In the genomic region with DNA sequence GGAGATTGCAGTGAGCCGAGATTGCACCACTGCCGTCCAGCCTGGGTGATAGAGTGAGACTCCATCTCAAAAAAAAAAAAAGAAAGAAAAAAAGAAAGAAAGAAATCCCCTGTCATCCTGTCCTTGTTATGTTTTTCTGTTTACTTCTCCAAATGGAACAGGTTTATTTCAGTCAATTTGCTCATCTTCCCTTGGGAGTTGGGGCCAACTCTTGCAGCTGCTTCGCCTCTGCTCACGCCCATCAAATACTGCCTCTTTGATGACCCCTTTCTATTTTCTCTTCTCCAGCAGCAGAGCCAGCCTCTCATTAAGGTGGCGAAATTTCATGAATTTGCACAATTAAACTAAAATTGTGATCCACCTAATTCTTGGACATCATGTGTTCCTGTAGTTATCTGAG, we compare ENCODE assay signal across 13 cellular contexts.
A peak's percentile ranks its signal among the peaks of the same experiment; 100 is the strongest.
DNase-seq lines count a peak whose midpoint lies in the region; ATAC-seq and TF ChIP-seq lines count a peak whose summit lies in the region.
"Had no signal": no experiment of that assay in that cellular context is flagged by ENCODE, and none has a peak within 500 bp of the region (broad histone marks: within the 10 kb centered on the region; RNA-seq: fewer than 3 reads in every experiment).

No MANE protein-coding gene starts in this region.

- in situ Hi-C loops in gastrocnemius medialis (cut with MboI; ENCODE audit: low sequenced_read_pairs in 4 of 4), result loop anchor here in 1 of 4 donors (25.0 kb wide), 1 partner anchor 112 kb away; no protein-coding TSS in a partner anchor

- no peaks in the 10 kb centered on the region for H3K27me3 Mint-ChIP-seq in glutamatergic neuron (ENCODE audit: unreplicated experiment)

- H3K27ac ChIP-seq in BLaER1 (peak overlapping the region; percentile 70), gastrocnemius medialis (no peak overlapping the region)
- H3K27ac ChIP-seq in BLaER1 treated with 17β-estradiol and CSF1 and Interleukin-3, amounts not matched to agents 10 nM and 100 nM, result peak overlapping the region in 7 of 11 experiments; percentile 43 to 84 (median 74); a peak in 14 of 22 replicates
- H3K27ac ChIP-seq: HL-60 had no signal

- H3K9me3 ChIP-seq in BLaER1, result 0 out of 2 replicates have a peak, but pooled peaks cover 6% of the 10 kb centered on the region
- peaks cover 0 to 12% (median 5%) of the 10 kb centered on the region in 11 experiments; a peak in 9 of 22 replicates for H3K9me3 ChIP-seq in BLaER1 treated with 17β-estradiol and CSF1 and Interleukin-3, amounts not matched to agents 10 nM and 100 nM (replicated peaks in 1 of 11)
- H3K9me3 ChIP-seq in gastrocnemius medialis, result no peaks in the 10 kb centered on the region
- H3K9me3 ChIP-seq: BE2C, HAP-1 had no signal

- peak overlapping the region; percentile 74 for H3K4me3 Mint-ChIP-seq in glutamatergic neuron (ENCODE audit: unreplicated experiment)
- H3K4me3 Mint-ChIP-seq: CD14-positive monocyte; CD4-positive, alpha-beta memory T cell had no signal

- ATAC-seq in gastrocnemius medialis, result peak; percentile 72 to 83

- intact Hi-C loops in gastrocnemius medialis (cut with DNase I; ENCODE audit: low total_unique reads), result no loop called here

- peaks cover 3% of the 10 kb centered on the region for H3K9me3 Mint-ChIP-seq in glutamatergic neuron (ENCODE audit: unreplicated experiment)

- H3K4me3 ChIP-seq in BLaER1 (no peak overlapping the region; the same call in 1 of the 2 replicates), gastrocnemius medialis (no peak overlapping the region)
- peak overlapping the region in 3 of 10 experiments; percentile 2 to 13 (median 12); a peak in 2 of 20 replicates for H3K4me3 ChIP-seq in BLaER1 treated with 17β-estradiol and CSF1 and Interleukin-3, amounts not matched to agents 10 nM and 100 nM
- H3K4me3 ChIP-seq: HAP-1 had no signal

- no peaks in the 10 kb centered on the region for H4K20me1 ChIP-seq in BLaER1
- H4K20me1 ChIP-seq in BLaER1 treated with 17β-estradiol and CSF1 and Interleukin-3, amounts not matched to agents 10 nM and 100 nM, result no peaks in the 10 kb centered on the region

- TF ChIP-seq POLR2A in gastrocnemius medialis (IDR thresholded peaks at IDR 0.05), result no peak

- no peak for DNase-seq in glutamatergic neuron
- DNase-seq in gastrocnemius medialis, result peak; percentile 17 to 33
- no peak for DNase-seq in UCSD-AML1 (lab: John Stamatoyannopoulos, UW; ENCODE audit: unreplicated experiment)
- no peak for DNase-seq in NCI-H774 (lab: John Stamatoyannopoulos, UW)
- no peak for DNase-seq in effector CD4-positive, alpha-beta T cell
- DNase-seq: ACHN; BE2C; CD4-positive, alpha-beta memory T cell had no signal

- peak overlapping the region; percentile 69 for H3K4me2 ChIP-seq in BLaER1
- peak overlapping the region; percentile 16 to 94 (median 72); a peak in 20 of 22 replicates for H3K4me2 ChIP-seq in BLaER1 treated with 17β-estradiol and CSF1 and Interleukin-3, amounts not matched to agents 10 nM and 100 nM

- H3K27me3 ChIP-seq in BLaER1 (no peaks in the 10 kb centered on the region), gastrocnemius medialis (no peaks in the 10 kb centered on the region)
- no peaks in the 10 kb centered on the region for H3K27me3 ChIP-seq in BLaER1 treated with 17β-estradiol and CSF1 and Interleukin-3, amounts not matched to agents 10 nM and 100 nM
- H3K27me3 ChIP-seq: BE2C had no signal

- H3K27ac Mint-ChIP-seq in glutamatergic neuron (ENCODE audit: unreplicated experiment), result peak overlapping the region; percentile 91
- H3K27ac Mint-ChIP-seq: CD14-positive monocyte; CD4-positive, alpha-beta memory T cell had no signal

- H3K36me3 ChIP-seq in BLaER1 (no peaks in the 10 kb centered on the region), gastrocnemius medialis (no peaks in the 10 kb centered on the region)
- no peaks in the 10 kb centered on the region for H3K36me3 ChIP-seq in BLaER1 treated with 17β-estradiol and CSF1 and Interleukin-3, amounts not matched to agents 10 nM and 100 nM
- H3K36me3 ChIP-seq: BE2C, HAP-1 had no signal

- H3K4me1 ChIP-seq in BLaER1, result peaks cover 33% of the 10 kb centered on the region
- H3K4me1 ChIP-seq in BLaER1 treated with 17β-estradiol and CSF1 and Interleukin-3, amounts not matched to agents 10 nM and 100 nM, result peaks cover 6 to 36% (median 32%) of the 10 kb centered on the region in 10 experiments; a peak in 19 of 20 replicates
- peaks cover 0 to 7% of the 10 kb centered on the region in 2 donors for H3K4me1 ChIP-seq in gastrocnemius medialis
- H3K4me1 ChIP-seq: BE2C, HAP-1 had no signal

- peaks cover 9% of the 10 kb centered on the region for H3K36me3 Mint-ChIP-seq in glutamatergic neuron (ENCODE audit: unreplicated experiment)
- H3K36me3 Mint-ChIP-seq: CD14-positive monocyte; CD4-positive, alpha-beta memory T cell had no signal

- H3K9ac ChIP-seq in BLaER1, result peak overlapping the region; percentile 28; the same call in 1 of the 2 replicates
- H3K9ac ChIP-seq in BLaER1 treated with 17β-estradiol and CSF1 and Interleukin-3, amounts not matched to agents 10 nM and 100 nM, result peak overlapping the region in 5 of 11 experiments; percentile 22 to 65 (median 57); a peak in 8 of 22 replicates

- TF ChIP-seq CTCF in glutamatergic neuron (IDR thresholded peaks at IDR 0.05; ENCODE audit: partially characterized antibody, unreplicated experiment) (no peak), gastrocnemius medialis (IDR thresholded peaks at IDR 0.05 in 4 of 5, conservative IDR thresholded peaks at IDR 0.05 in 1 of 5) (no peak)

- H3K4me1 Mint-ChIP-seq in glutamatergic neuron (ENCODE audit: low read depth, unreplicated experiment), result peaks cover 26% of the 10 kb centered on the region
- H3K4me1 Mint-ChIP-seq: CD14-positive monocyte; CD4-positive, alpha-beta memory T cell had no signal

Comparison
In these comparisons a context has a peak if more than half of its experiments do, and no peak if none do; other contexts are left out.
1. H3K27ac ChIP-seq: peak in BLaER1 (single experiment) and BLaER1 treated with 17β-estradiol and CSF1 and Interleukin-3, amounts not matched to agents 10 nM and 100 nM (7 of 11); none in gastrocnemius medialis (0 of 4).
2. DNase-seq: peak in gastrocnemius medialis (2 of 2); none in glutamatergic neuron (single experiment), UCSD-AML1 (single experiment), NCI-H774 (single experiment) and effector CD4-positive, alpha-beta T cell (single experiment).